ENCODE assay signal across 1 cellular context in genomic region chr15:65530318-65531111, GRCh38.
TF ChIP-seq lines count a peak whose summit lies in the region.

Gene HACD3, plus strand, starts transcription at chr15:65530463. Its CDS starts 169 bp downstream, at chr15:65530632.

TF ChIP-seq in K562, 482 proteins besides CTCF, POLR2A, EP300 and RAD21 (continued from another document):
- TF ChIP-seq CTCFL (IDR thresholded peaks at IDR 0.05; ENCODE audit: borderline replicate concordance, insufficient read depth, low read depth, low read length, poor library complexity, severe bottlenecking) (no peak), ATF7 (IDR thresholded peaks at IDR 0.05) (peak; percentile 57), ATF3 (IDR thresholded peaks at IDR 0.05) (no peak), ATF3 (CRISPR knock-in tag; conservative IDR thresholded peaks at IDR 0.05) (peak; percentile 8; the same call in 1 of the 2 replicates)
